In genomic region chr2:218717262-218717661, GRCh38 we compare ENCODE assay signal across 9 cellular contexts. TPM values are rescaled to one million over a fixed set of nuclear protein-coding genes. Genes with fewer than 3 reads are reported as not detected.
DNase-seq lines count a peak whose midpoint lies in the region; ATAC-seq and TF ChIP-seq lines count a peak whose summit lies in the region.
"Had no signal": no experiment of that assay in that cellular context is flagged by ENCODE, and none has a peak within 500 bp of the region (broad histone marks: within the 10 kb centered on the region; RNA-seq: fewer than 3 reads in every experiment).

No MANE protein-coding gene starts in this region.

- TF ChIP-seq CTCF in RWPE2 (IDR thresholded peaks at IDR 0.05; ENCODE audit: poor library complexity, severe bottlenecking): no peak

- DNase-seq in Caki2 (ENCODE audit: low read depth): peak; percentile 42
- no peak for DNase-seq in RWPE2 (ENCODE audit: low spot score)
- peak; percentile 53 for DNase-seq in kidney tubule cell (ENCODE audit: low spot score)
- no peak for DNase-seq in HCEC 1CT
- no peak for DNase-seq in DMS153 (lab: John Stamatoyannopoulos, UW)
- no peak for DNase-seq in activated T-cell treated with anti-CD3 and anti-CD28 coated beads, Interleukin-2, amount 50 U/mL, for 4 hours
- DNase-seq: NCI-H2171 treated with DMSO at 0.1 percent for 48 hours; stimulated activated CD8-positive, alpha-beta memory T cell treated with anti-CD3 and anti-CD28 coated beads, Interleukin-4, amount 100 ng/mL, for 48 hours had no signal

- no peaks in the 10 kb centered on the region for H3K27me3 ChIP-seq in RWPE2 (ENCODE audit: insufficient read depth, poor library complexity, severe bottlenecking)
- H3K27me3 ChIP-seq: BLaER1 had no signal

- H3K36me3 ChIP-seq in RWPE2 (ENCODE audit: low read depth): peaks cover 40% of the 10 kb centered on the region

- no peaks in the 10 kb centered on the region for H3K9me3 ChIP-seq in RWPE2 (ENCODE audit: severe bottlenecking)
- H3K9me3 ChIP-seq: BLaER1 had no signal

- peak; percentile 96 for ATAC-seq in RWPE2 (ENCODE audit: low read depth)
- no peak for ATAC-seq in activated T-cell treated with anti-CD3 and anti-CD28 coated beads, Interleukin-2, amount 50 U/mL, for 4 hours

- in situ Hi-C loops in Caki2 (cut with HindIII; ENCODE audit: low pct_unique_long_range_greater_than_20kb, low sequenced_read_pairs): no loop called here

- H3K27me3 Mint-ChIP-seq in activated T-cell treated with anti-CD3 and anti-CD28 coated beads, Interleukin-2, amount 50 U/mL, for 4 hours (ENCODE audit: low read depth): no peaks in the 10 kb centered on the region

- H3K36me3 Mint-ChIP-seq in activated T-cell treated with anti-CD3 and anti-CD28 coated beads, Interleukin-2, amount 50 U/mL, for 4 hours (ENCODE audit: insufficient read depth): peaks cover 18% of the 10 kb centered on the region

- no peak overlapping the region for H3K4me3 ChIP-seq in RWPE2 (ENCODE audit: severe bottlenecking)
- H3K4me3 ChIP-seq: BLaER1 had no signal

- no peak overlapping the region for H3K4me3 Mint-ChIP-seq in activated T-cell treated with anti-CD3 and anti-CD28 coated beads, Interleukin-2, amount 50 U/mL, for 4 hours

- H3K9me3 Mint-ChIP-seq in activated T-cell treated with anti-CD3 and anti-CD28 coated beads, Interleukin-2, amount 50 U/mL, for 4 hours: no peaks in the 10 kb centered on the region

- H3K4me1 Mint-ChIP-seq in activated T-cell treated with anti-CD3 and anti-CD28 coated beads, Interleukin-2, amount 50 U/mL, for 4 hours (ENCODE audit: low read depth): peaks cover 11% of the 10 kb centered on the region

- peak overlapping the region; percentile 2 for H3K27ac ChIP-seq in RWPE2 (ENCODE audit: poor library complexity, severe bottlenecking)
- H3K27ac ChIP-seq: BLaER1 had no signal

- peaks cover 6% of the 10 kb centered on the region for H3K4me1 ChIP-seq in RWPE2 (ENCODE audit: insufficient read depth, poor library complexity, severe bottlenecking)

RNA-seq across cellular contexts. Expression of gene TTLL4, which starts 6.6 kb away (rescaled TPM):
- 1.9 and 8.0 TPM in 2 replicates for total RNA-seq in Caki2 (2014; rRNA removed; shearing (Covaris generic); ENCODE audit: low replicate concordance)
- total RNA-seq in activated T-cell treated with anti-CD3 and anti-CD28 coated beads, Interleukin-2, amount 50 U/mL, for 4 hours: 10 to 100 TPM; 44.2 to 53.0 (median 52.5) TPM

RNA-seq across cellular contexts. Expression of gene STK36, which starts 45.4 kb away (rescaled TPM):
- 7.3 and 9.4 TPM in 2 replicates for total RNA-seq in Caki2 (2014; rRNA removed; shearing (Covaris generic); ENCODE audit: low replicate concordance)
- 10 to 100 TPM; 15.7 to 18.3 (median 15.7) TPM for total RNA-seq in activated T-cell treated with anti-CD3 and anti-CD28 coated beads, Interleukin-2, amount 50 U/mL, for 4 hours

RNA-seq across cellular contexts. Expression of gene RNF25, which starts 45.5 kb away (rescaled TPM):
- 22.7 and 28.5 TPM in 2 replicates for total RNA-seq in Caki2 (2014; rRNA removed; shearing (Covaris generic); ENCODE audit: low replicate concordance)
- total RNA-seq in activated T-cell treated with anti-CD3 and anti-CD28 coated beads, Interleukin-2, amount 50 U/mL, for 4 hours: 10 to 100 TPM; 25.6 to 34.6 (median 32.7) TPM

RNA-seq across cellular contexts. Expression of gene BCS1L, which starts 57.8 kb away (rescaled TPM):
- 7.1 and 17.4 TPM in 2 replicates for total RNA-seq in Caki2 (2014; rRNA removed; shearing (Covaris generic); ENCODE audit: low replicate concordance)
- total RNA-seq in activated T-cell treated with anti-CD3 and anti-CD28 coated beads, Interleukin-2, amount 50 U/mL, for 4 hours: 100 to 1,000 TPM in 1 of 3 donors, 10 to 100 TPM in 2; 94.1 to 106 (median 97.4) TPM

RNA-seq across cellular contexts. Expression of gene ZNF142, which starts 57.8 kb away (rescaled TPM):
- 1.4 and 5.4 TPM in 2 replicates for total RNA-seq in Caki2 (2014; rRNA removed; shearing (Covaris generic); ENCODE audit: low replicate concordance)
- 10 to 100 TPM; 68.5 to 75.5 (median 70.5) TPM for total RNA-seq in activated T-cell treated with anti-CD3 and anti-CD28 coated beads, Interleukin-2, amount 50 U/mL, for 4 hours

Comparison
In these comparisons a context has a peak if more than half of its experiments do, and no peak if none do; other contexts are left out.
1. DNase-seq: peak in Caki2 (single experiment) and kidney tubule cell (single experiment); none in RWPE2 (single experiment), HCEC 1CT (single experiment), DMS153 (single experiment) and activated T-cell treated with anti-CD3 and anti-CD28 coated beads, Interleukin-2, amount 50 U/mL, for 4 hours (single experiment).